In the genomic region with DNA sequence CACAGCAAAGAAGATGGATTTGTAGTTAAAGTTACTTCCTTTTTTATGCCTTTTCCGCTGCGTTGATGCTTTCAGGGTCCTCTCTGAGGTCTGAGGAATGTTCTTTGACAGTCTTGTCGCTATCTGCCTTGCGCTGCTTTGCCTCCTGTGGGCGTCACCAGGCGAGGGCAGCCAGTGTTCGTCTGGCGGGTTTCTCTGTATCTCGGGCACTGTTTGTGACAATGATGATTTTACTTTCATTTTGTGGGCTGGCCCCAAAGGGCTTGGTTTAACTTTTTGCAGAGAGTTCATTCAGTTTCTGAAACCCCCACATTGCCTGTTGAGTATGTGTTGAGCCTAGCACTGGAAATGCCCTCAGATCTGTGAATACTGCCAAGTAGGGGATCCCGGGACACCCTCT, we compare ENCODE assay signal across 8 cellular contexts. TPM values are rescaled to one million over a fixed set of nuclear protein-coding genes. Genes with fewer than 3 reads are reported as not detected.
DNase-seq lines count a peak whose midpoint lies in the region; ATAC-seq lines count a peak whose summit lies in the region.

No MANE protein-coding gene starts in this region.

- H3K27ac ChIP-seq in aorta (ENCODE audit: low read depth in 1 of 2, low read length in 2 of 2): no peak overlapping the region

- H3K27me3 ChIP-seq in aorta (ENCODE audit: control insufficient read depth in 1 of 2, insufficient read depth in 2 of 2, low read length in 1 of 2): no peaks in the 10 kb centered on the region

- no peaks in the 10 kb centered on the region for H3K9me3 Mint-ChIP-seq in activated T-cell treated with anti-CD3 and anti-CD28 coated beads, Interleukin-2, amount 50 U/mL, for 24 hours
- no peaks in the 10 kb centered on the region for H3K9me3 Mint-ChIP-seq in immature natural killer cell

- ATAC-seq in GM21367 (IDR thresholded peaks at IDR 0.05; ENCODE audit: unreplicated experiment) (peak; percentile 74), aorta (ENCODE audit: low FRiP score) (no peak)

- no peaks in the 10 kb centered on the region for H3K9me3 ChIP-seq in aorta (ENCODE audit: control insufficient read depth, low read length)

- intact Hi-C loops in posterior vena cava (cut with DNase I): loop anchor here in 1 of 2 donors (10.0 kb wide), 1 partner anchor 630 kb away; no protein-coding TSS in a partner anchor
- intact Hi-C loops in aorta (cut with DNase I): loop anchor here in 1 of 2 donors (10.0 kb wide), 1 partner anchor 630 kb away; no protein-coding TSS in a partner anchor

- 65 to 83% methylated on average over 10 of the region's 10 CpGs for WGBS in aorta, 2 donors

- peak overlapping the region; percentile 79 for H3K4me3 Mint-ChIP-seq in activated T-cell treated with anti-CD3 and anti-CD28 coated beads, Interleukin-2, amount 50 U/mL, for 24 hours
- H3K4me3 Mint-ChIP-seq in immature natural killer cell: peak overlapping the region; percentile 86 to 93 (median 90)

- DNase-seq in Jurkat, Clone E6-1 (ENCODE audit: low read depth, low spot score): peak; percentile 43
- DNase-seq in activated T-cell treated with anti-CD3 and anti-CD28 coated beads, Interleukin-2, amount 50 U/mL, for 24 hours: peak; percentile 76
- DNase-seq in immature natural killer cell: peak; percentile 74 to 76 (median 76)
- DNase-seq in stimulated activated CD8-positive, alpha-beta memory T cell treated with anti-CD3 and anti-CD28 coated beads, Interleukin-2, amount 100 ng/mL, for 48 hours (ENCODE audit: low read depth in 2 of 2): peak; percentile 60 to 62
- no peak for DNase-seq in posterior vena cava (ENCODE audit: low spot score)
- no peak for DNase-seq in aorta
- DNase-seq in OCI-M2 (lab: John Stamatoyannopoulos, UW; ENCODE audit: unreplicated experiment): no peak

- H3K27me3 Mint-ChIP-seq in activated T-cell treated with anti-CD3 and anti-CD28 coated beads, Interleukin-2, amount 50 U/mL, for 24 hours: no peaks in the 10 kb centered on the region
- H3K27me3 Mint-ChIP-seq in immature natural killer cell (ENCODE audit: low read depth in 3 of 3): peaks cover 0 to 3% (median 0%) of the 10 kb centered on the region in 3 donors

- peaks cover 39% of the 10 kb centered on the region for H3K36me3 Mint-ChIP-seq in activated T-cell treated with anti-CD3 and anti-CD28 coated beads, Interleukin-2, amount 50 U/mL, for 24 hours (ENCODE audit: low read depth)
- H3K36me3 Mint-ChIP-seq in immature natural killer cell: peaks cover 5 to 12% (median 9%) of the 10 kb centered on the region in 3 donors

- H3K27ac Mint-ChIP-seq in activated T-cell treated with anti-CD3 and anti-CD28 coated beads, Interleukin-2, amount 50 U/mL, for 24 hours: peak overlapping the region; percentile 90
- peak overlapping the region; percentile 84 to 96 (median 96) for H3K27ac Mint-ChIP-seq in immature natural killer cell

- H3K4me1 Mint-ChIP-seq in activated T-cell treated with anti-CD3 and anti-CD28 coated beads, Interleukin-2, amount 50 U/mL, for 24 hours (ENCODE audit: low read depth): peaks cover 57% of the 10 kb centered on the region
- peaks cover 22 to 31% of the 10 kb centered on the region in 2 donors for H3K4me1 Mint-ChIP-seq in immature natural killer cell

- H3K4me1 ChIP-seq in aorta (ENCODE audit: control insufficient read depth in 1 of 2, insufficient read depth in 2 of 2, low read length in 2 of 2): peaks cover 3 to 4% of the 10 kb centered on the region in 2 donors

- H3K36me3 ChIP-seq in aorta (ENCODE audit: control insufficient read depth in 1 of 2, insufficient read depth in 2 of 2, low read length in 1 of 2): no peaks in the 10 kb centered on the region

- peak overlapping the region; percentile 46 for H3K4me3 ChIP-seq in Jurkat, Clone E6-1 (ENCODE audit: low read length)
- no peak overlapping the region for H3K4me3 ChIP-seq in aorta (ENCODE audit: low read length in 2 of 2)

RNA-seq across cellular contexts. Expression of a gene that starts 24.6 kb away (rescaled TPM):
- 75.0 TPM for polyA plus RNA-seq in Jurkat, Clone E6-1 (2012; ENCODE audit: insufficient read depth, insufficient read length)
- polyA plus RNA-seq in immature natural killer cell (10 to 100 TPM; 29.8 to 67.9 (median 33.8) TPM), aorta (10 to 100 TPM; 16.4 to 25.9 TPM)
- total RNA-seq in posterior vena cava (10 to 100 TPM; 42.8 to 45.3 TPM), aorta (10 to 100 TPM; 44.5 to 52.3 TPM)

Comparison
In these comparisons a context has a peak if more than half of its experiments do, and no peak if none do; other contexts are left out.
1. DNase-seq: peak in Jurkat, Clone E6-1 (single experiment), activated T-cell treated with anti-CD3 and anti-CD28 coated beads, Interleukin-2, amount 50 U/mL, for 24 hours (single experiment), immature natural killer cell (3 of 3) and stimulated activated CD8-positive, alpha-beta memory T cell treated with anti-CD3 and anti-CD28 coated beads, Interleukin-2, amount 100 ng/mL, for 48 hours (2 of 2); none in posterior vena cava (single experiment), aorta (0 of 2) and OCI-M2 (single experiment).